ENCODE assay signal across 1 cellular context in genomic region chr2:121093735-121094520, GRCh38.
TF ChIP-seq lines count a peak whose summit lies in the region.

No MANE protein-coding gene starts in this region.

TF ChIP-seq in IMR-90, 13 proteins besides CTCF, POLR2A, EP300 and RAD21 (continued from another document):
- TF ChIP-seq USF2 (IDR thresholded peaks at IDR 0.05; ENCODE audit: low read depth, low read length) (no peak), NFE2L2 (IDR thresholded peaks at IDR 0.05; ENCODE audit: low read depth, low read length) (no peak), MAFK (IDR thresholded peaks at IDR 0.05; ENCODE audit: low read depth, low read length) (no peak)
